In the genomic region with DNA sequence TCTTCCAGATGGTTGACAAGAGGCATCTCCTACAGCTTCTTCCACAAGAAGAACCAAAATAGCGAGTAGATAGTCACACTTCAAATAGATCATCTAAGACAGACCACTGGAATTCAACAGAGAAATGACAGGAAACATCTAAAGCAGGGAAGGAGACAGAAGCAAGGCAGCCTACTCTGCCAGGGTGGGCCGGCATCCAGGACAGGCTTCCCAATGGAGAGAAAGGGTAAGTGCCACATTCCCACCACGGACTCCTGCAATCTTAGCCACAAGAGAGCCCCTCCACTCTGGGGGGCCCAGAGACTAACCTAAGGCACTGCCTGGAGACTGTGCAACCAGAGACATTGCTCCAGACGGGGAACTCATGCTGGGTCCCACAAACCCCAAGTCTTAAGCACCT, we compare ENCODE assay signal across 33 cellular contexts.
DNase-seq lines count a peak whose midpoint lies in the region; ATAC-seq and TF ChIP-seq lines count a peak whose summit lies in the region.
"Had no signal": no experiment of that assay in that cellular context is flagged by ENCODE, and none has a peak within 500 bp of the region (broad histone marks: within the 10 kb centered on the region; RNA-seq: fewer than 3 reads in every experiment).

No MANE protein-coding gene starts in this region.

- no peak for TF ChIP-seq POLR2A in esophagus muscularis mucosa (IDR thresholded peaks at IDR 0.05; ENCODE audit: low read depth)

- H3K4me1 ChIP-seq in esophagus muscularis mucosa (peaks cover 0 to 14% (median 5%) of the 10 kb centered on the region in 4 donors), A673 (ENCODE audit: insufficient read depth, low read length, poor library complexity, severe bottlenecking) (no peaks in the 10 kb centered on the region)
- H3K4me1 ChIP-seq: A549, BE2C, BLaER1, Caco-2 had no signal

- no peaks in the 10 kb centered on the region for H3K36me3 Mint-ChIP-seq in stimulated activated effector memory CD8-positive, alpha-beta T cell treated with anti-CD3 and anti-CD28 coated beads, Interleukin-12 subunit alpha, Interleukin-12 subunit beta, amount 100 ng/mL, for 72 hours
- no peaks in the 10 kb centered on the region for H3K36me3 Mint-ChIP-seq in mesothelial cell of epicardium
- H3K36me3 Mint-ChIP-seq: CD14-positive monocyte; CD4-positive, alpha-beta memory T cell; CD4-positive, CD25-positive, alpha-beta regulatory T cell; CD8-positive, alpha-beta memory T cell; CD8-positive, alpha-beta T cell had no signal

- H3K4me3 Mint-ChIP-seq in stimulated activated effector memory CD8-positive, alpha-beta T cell treated with anti-CD3 and anti-CD28 coated beads, Interleukin-12 subunit alpha, Interleukin-12 subunit beta, amount 100 ng/mL, for 72 hours, result no peak overlapping the region
- H3K4me3 Mint-ChIP-seq in mesothelial cell of epicardium, result no peak overlapping the region
- H3K4me3 Mint-ChIP-seq: B cell; CD14-positive monocyte; CD4-positive, alpha-beta memory T cell; CD4-positive, alpha-beta T cell; CD4-positive, CD25-positive, alpha-beta regulatory T cell; CD8-positive, alpha-beta memory T cell; CD8-positive, alpha-beta T cell had no signal

- CTCF ChIA-PET in A673 (lab: Charles Lee), result no interaction called here

- H3K27me3 Mint-ChIP-seq in mesothelial cell of epicardium (ENCODE audit: low read depth), result peaks cover 22% of the 10 kb centered on the region

- TF ChIP-seq EP300 in esophagus muscularis mucosa (IDR thresholded peaks at IDR 0.05), result no peak

- DNase-seq in esophagus muscularis mucosa (ENCODE audit: extremely low spot score) (peak; percentile 68), glomerular visceral epithelial cell (ENCODE audit: extremely low spot score) (peak; percentile 55), retina (peak; percentile 12), mesothelial cell of epicardium (ENCODE audit: low spot score in 2 of 2, unreplicated experiment in 2 of 2) (no peak), C1 segment of cervical spinal cord (lab: John Stamatoyannopoulos, UW) (no peak), A673 (ENCODE audit: low spot score) (no peak), HuH-7.5 (ENCODE audit: low spot score) (no peak)
- no peak for DNase-seq in stimulated activated effector memory CD8-positive, alpha-beta T cell treated with anti-CD3 and anti-CD28 coated beads, Interleukin-12 subunit alpha, Interleukin-12 subunit beta, amount 100 ng/mL, for 72 hours (ENCODE audit: low spot score in 2 of 2)
- DNase-seq: 8988T; ACHN; AML-193; BE2C; Calu3; CD4-positive, alpha-beta memory T cell; CD4-positive, alpha-beta T cell; CD4-positive, CD25-positive, alpha-beta regulatory T cell; CD8-positive, alpha-beta memory T cell; CD8-positive, alpha-beta T cell; COR-L47; DMS 273 treated with DMSO at 0.1 percent for 48 hours; DMS153; DMS79; DMS79 treated with DMSO at 0.1 percent for 48 hours; DND-41; EL had no signal

- POLR2A ChIA-PET in A673 (lab: Charles Lee; ENCODE audit: low non-redundant PET), result no interaction called here

- H3K27ac ChIP-seq in esophagus muscularis mucosa (replicated peaks in 1 of 4), result no peak overlapping the region
- H3K27ac ChIP-seq in A673 (ENCODE audit: low read depth, low read length, poor library complexity, severe bottlenecking), result no peak overlapping the region
- H3K27ac ChIP-seq: 22Rv1; A549; BLaER1; BLaER1 treated with 17β-estradiol and CSF1 and Interleukin-3, amounts not matched to agents 10 nM and 100 nM; C4-2B had no signal

- H3K4me3 ChIP-seq in esophagus muscularis mucosa, result no peak overlapping the region
- H3K4me3 ChIP-seq in A673 (ENCODE audit: low read depth, low read length, poor library complexity, severe bottlenecking), result no peak overlapping the region
- H3K4me3 ChIP-seq: A549; BLaER1; BLaER1 treated with 17β-estradiol and CSF1 and Interleukin-3, amounts not matched to agents 10 nM and 100 nM had no signal

- H3K27ac Mint-ChIP-seq in stimulated activated effector memory CD8-positive, alpha-beta T cell treated with anti-CD3 and anti-CD28 coated beads, Interleukin-12 subunit alpha, Interleukin-12 subunit beta, amount 100 ng/mL, for 72 hours, result no peak overlapping the region
- H3K27ac Mint-ChIP-seq in mesothelial cell of epicardium, result no peak overlapping the region
- H3K27ac Mint-ChIP-seq: B cell; CD14-positive monocyte; CD4-positive, alpha-beta T cell; CD4-positive, CD25-positive, alpha-beta regulatory T cell; CD8-positive, alpha-beta memory T cell; CD8-positive, alpha-beta T cell had no signal

- peak; percentile 28 for ATAC-seq in stimulated activated effector memory CD8-positive, alpha-beta T cell treated with anti-CD3 and anti-CD28 coated beads, Interleukin-12 subunit alpha, Interleukin-12 subunit beta, amount 100 ng/mL, for 72 hours
- ATAC-seq: CD8-positive, alpha-beta T cell had no signal

- intact Hi-C loops in esophagus muscularis mucosa (cut with DNase I) (no loop called here), A673 (cut with micrococcal nuclease; ENCODE audit: unreplicated experiment) (no loop called here)

- H3K36me3 ChIP-seq in esophagus muscularis mucosa (no peaks in the 10 kb centered on the region), A673 (ENCODE audit: insufficient read depth, low read length, poor library complexity, severe bottlenecking) (no peaks in the 10 kb centered on the region)
- H3K36me3 ChIP-seq: BE2C; BLaER1; BLaER1 treated with 17β-estradiol and CSF1 and Interleukin-3, amounts not matched to agents 10 nM and 100 nM had no signal

- H3K4me1 Mint-ChIP-seq in stimulated activated effector memory CD8-positive, alpha-beta T cell treated with anti-CD3 and anti-CD28 coated beads, Interleukin-12 subunit alpha, Interleukin-12 subunit beta, amount 100 ng/mL, for 72 hours, result no peaks in the 10 kb centered on the region
- H3K4me1 Mint-ChIP-seq in mesothelial cell of epicardium, result no peaks in the 10 kb centered on the region
- H3K4me1 Mint-ChIP-seq: CD4-positive, alpha-beta memory T cell; CD8-positive, alpha-beta memory T cell had no signal

- 94% methylated on average over 4 of the region's 4 CpGs for WGBS in esophagus muscularis mucosa

- H3K27me3 ChIP-seq in esophagus muscularis mucosa (no peaks in the 10 kb centered on the region), A673 (replicated peaks; ENCODE audit: insufficient read depth, low read depth, low read length, poor library complexity) (peaks cover 16% of the 10 kb centered on the region)
- H3K27me3 ChIP-seq: BE2C; BLaER1; BLaER1 treated with 17β-estradiol and CSF1 and Interleukin-3, amounts not matched to agents 10 nM and 100 nM had no signal

- TF ChIP-seq CTCF in esophagus muscularis mucosa (IDR thresholded peaks at IDR 0.05) (no peak), mesothelial cell of epicardium (IDR thresholded peaks at IDR 0.05; ENCODE audit: unreplicated experiment) (no peak), A673 (conservative IDR thresholded peaks at IDR 0.05; ENCODE audit: low read depth, low read length) (no peak)

- BruUV-seq in A673 (replicated peaks; lab: Mats Ljungman, UMichigan), result no TSS peak

- H3K9me3 Mint-ChIP-seq in stimulated activated effector memory CD8-positive, alpha-beta T cell treated with anti-CD3 and anti-CD28 coated beads, Interleukin-12 subunit alpha, Interleukin-12 subunit beta, amount 100 ng/mL, for 72 hours, result no peaks in the 10 kb centered on the region
- no peaks in the 10 kb centered on the region for H3K9me3 Mint-ChIP-seq in mesothelial cell of epicardium
- H3K9me3 Mint-ChIP-seq: CD4-positive, alpha-beta T cell; CD8-positive, alpha-beta T cell had no signal

- no peaks in the 10 kb centered on the region for H3K9me3 ChIP-seq in esophagus muscularis mucosa
- no peaks in the 10 kb centered on the region for H3K9me3 ChIP-seq in A673 (ENCODE audit: low read depth, low read length, poor library complexity, severe bottlenecking)
- H3K9me3 ChIP-seq: A549; BE2C; BLaER1; BLaER1 treated with 17β-estradiol and CSF1 and Interleukin-3, amounts not matched to agents 10 nM and 100 nM; Caco-2 had no signal

Comparison
In these comparisons a context has a peak if more than half of its experiments do, and no peak if none do; other contexts are left out.
1. DNase-seq: peak in esophagus muscularis mucosa (single experiment), glomerular visceral epithelial cell (single experiment) and retina (single experiment); none in stimulated activated effector memory CD8-positive, alpha-beta T cell treated with anti-CD3 and anti-CD28 coated beads, Interleukin-12 subunit alpha, Interleukin-12 subunit beta, amount 100 ng/mL, for 72 hours (0 of 2), mesothelial cell of epicardium (0 of 2), C1 segment of cervical spinal cord (0 of 14), A673 (single experiment) and HuH-7.5 (single experiment).